ENCODE assay signal across 14 cellular contexts in the genomic region with DNA sequence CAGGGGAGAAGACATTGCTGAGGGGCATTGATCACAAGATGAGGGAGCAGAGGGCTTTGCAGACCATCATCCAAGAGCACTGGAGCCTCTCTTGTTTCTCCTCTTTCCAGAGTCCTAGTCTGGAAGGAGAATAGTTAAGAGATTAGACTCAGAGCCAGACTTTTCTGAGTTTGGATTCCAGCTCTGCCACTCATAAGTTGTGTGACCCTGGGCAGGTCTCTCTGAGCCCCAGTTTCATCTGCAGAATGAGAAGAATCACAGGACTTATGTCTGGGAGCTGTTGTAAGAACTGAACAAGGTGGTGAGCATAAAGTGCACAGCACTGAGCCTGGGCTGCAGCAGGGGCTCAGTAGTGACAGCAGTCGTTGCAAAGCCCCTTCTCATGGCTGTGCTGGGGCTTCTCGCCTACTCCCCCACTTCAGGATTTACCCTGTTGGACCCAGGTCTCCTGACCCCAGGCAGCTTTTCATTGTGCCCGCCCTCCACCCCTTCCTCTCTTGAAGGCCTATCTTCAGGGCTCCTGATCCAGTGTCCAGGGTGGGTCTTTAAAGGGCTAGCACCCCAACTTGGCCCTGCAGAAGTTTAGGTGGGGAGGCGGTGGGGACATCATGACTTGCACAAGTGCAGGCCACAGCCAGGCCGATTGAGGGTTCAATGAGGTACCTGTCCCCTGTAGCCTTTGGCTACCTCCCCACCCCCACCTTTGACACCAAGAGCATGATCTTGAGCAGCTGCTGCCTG. TPM values are rescaled to one million over a fixed set of nuclear protein-coding genes. Genes with fewer than 3 reads are reported as not detected.
DNase-seq lines count a peak whose midpoint lies in the region; ATAC-seq and TF ChIP-seq lines count a peak whose summit lies in the region.
"Had no signal": no experiment of that assay in that cellular context is flagged by ENCODE, and none has a peak within 500 bp of the region (broad histone marks: within the 10 kb centered on the region; RNA-seq: fewer than 3 reads in every experiment).

No MANE protein-coding gene starts in this region.

- no peak overlapping the region for H3K27ac ChIP-seq in BLaER1 treated with 17β-estradiol and CSF1 and Interleukin-3, amounts not matched to agents 10 nM and 100 nM
- H3K27ac ChIP-seq in ascending aorta (peak overlapping the region; percentile 95 to 96), right cardiac atrium (ENCODE audit: low read length) (peak overlapping the region; percentile 93), sigmoid colon (peak overlapping the region; percentile 72 to 86 (median 80))

- no peak for TF ChIP-seq CTCF in ascending aorta (IDR thresholded peaks at IDR 0.05)
- TF ChIP-seq CTCF in sigmoid colon (IDR thresholded peaks at IDR 0.05): no peak
- no peak for TF ChIP-seq CTCF in GM13977 (IDR thresholded peaks at IDR 0.05; ENCODE audit: extremely low read depth, insufficient read depth, missing control alignments)

- H3K36me3 ChIP-seq in BLaER1 treated with 17β-estradiol and CSF1 and Interleukin-3, amounts not matched to agents 10 nM and 100 nM: peaks cover 0 to 6% (median 0%) of the 10 kb centered on the region in 11 experiments; a peak in 2 of 22 replicates
- no peaks in the 10 kb centered on the region for H3K36me3 ChIP-seq in ascending aorta
- H3K36me3 ChIP-seq in sigmoid colon: no peaks in the 10 kb centered on the region

- peaks cover 0 to 11% (median 0%) of the 10 kb centered on the region in 11 experiments; a peak in 3 of 22 replicates for H4K20me1 ChIP-seq in BLaER1 treated with 17β-estradiol and CSF1 and Interleukin-3, amounts not matched to agents 10 nM and 100 nM

- H3K9me3 Mint-ChIP-seq in activated CD4-positive, alpha-beta T cell treated with anti-CD3 and anti-CD28 coated beads, Interleukin-2, amount 10 ng/mL, durations not matched to agents 24 days and 14 days: no peaks in the 10 kb centered on the region
- H3K9me3 Mint-ChIP-seq: stimulated activated memory B cell treated with anti-CD40 and anti-IgM and Interleukin-4, amounts not matched to agents 10 μg/mL and 1 μg/mL and 100 μg/mL, for 72 hours; T-helper 1 cell treated with Interleukin-12 subunit alpha and Interleukin-12 subunit beta and Interleukin-4 antibody, amounts not matched to agents 30 μg/mL and 1 μg/mL, for 36 hours had no signal

- H3K9me3 ChIP-seq in BLaER1 treated with 17β-estradiol and CSF1 and Interleukin-3, amounts not matched to agents 10 nM and 100 nM (replicated peaks in 1 of 11): no peaks in the 10 kb centered on the region
- H3K9me3 ChIP-seq in ascending aorta (no peaks in the 10 kb centered on the region), right cardiac atrium (ENCODE audit: control insufficient read depth, low read length) (no peaks in the 10 kb centered on the region), sigmoid colon (no peaks in the 10 kb centered on the region)

- no peaks in the 10 kb centered on the region for H3K27me3 ChIP-seq in BLaER1 treated with 17β-estradiol and CSF1 and Interleukin-3, amounts not matched to agents 10 nM and 100 nM
- H3K27me3 ChIP-seq in ascending aorta: no peaks in the 10 kb centered on the region
- H3K27me3 ChIP-seq in right cardiac atrium (ENCODE audit: control insufficient read depth, insufficient read depth): no peaks in the 10 kb centered on the region
- H3K27me3 ChIP-seq in sigmoid colon: no peaks in the 10 kb centered on the region

- H3K4me3 ChIP-seq in BLaER1 treated with 17β-estradiol and CSF1 and Interleukin-3, amounts not matched to agents 10 nM and 100 nM: no peak overlapping the region
- H3K4me3 ChIP-seq in ascending aorta (peak overlapping the region; percentile 42 to 48), right cardiac atrium (ENCODE audit: low read length) (peak overlapping the region; percentile 54), sigmoid colon (no peak overlapping the region)

- in situ Hi-C loops in GM13977 (cut with MboI; ENCODE audit: low pct_unique_long_range_greater_than_20kb, low sequenced_read_pairs, unreplicated experiment): loop anchor here (10.0 kb wide), 1 partner anchor 77 kb away; no protein-coding TSS in a partner anchor

- peak overlapping the region in 9 of 11 experiments; percentile 68 to 94 (median 80); a peak in 5 of 22 replicates for H3K4me2 ChIP-seq in BLaER1 treated with 17β-estradiol and CSF1 and Interleukin-3, amounts not matched to agents 10 nM and 100 nM

- H3K4me3 Mint-ChIP-seq in activated CD4-positive, alpha-beta T cell treated with anti-CD3 and anti-CD28 coated beads, Interleukin-2, amount 10 ng/mL, durations not matched to agents 24 days and 14 days: no peak overlapping the region
- H3K4me3 Mint-ChIP-seq: stimulated activated memory B cell treated with anti-CD40 and anti-IgM and Interleukin-4, amounts not matched to agents 10 μg/mL and 1 μg/mL and 100 μg/mL, for 72 hours; T-helper 1 cell treated with Interleukin-12 subunit alpha and Interleukin-12 subunit beta and Interleukin-4 antibody, amounts not matched to agents 30 μg/mL and 1 μg/mL, for 36 hours had no signal

- H3K27me3 Mint-ChIP-seq in activated CD4-positive, alpha-beta T cell treated with anti-CD3 and anti-CD28 coated beads, Interleukin-2, amount 10 ng/mL, durations not matched to agents 24 days and 14 days: peaks cover 16% of the 10 kb centered on the region
- H3K27me3 Mint-ChIP-seq: stimulated activated memory B cell treated with anti-CD40 and anti-IgM and Interleukin-4, amounts not matched to agents 10 μg/mL and 1 μg/mL and 100 μg/mL, for 72 hours had no signal

- H3K9ac ChIP-seq in BLaER1 treated with 17β-estradiol and CSF1 and Interleukin-3, amounts not matched to agents 10 nM and 100 nM: no peak overlapping the region; a peak in 1 of 22 replicates

- H3K36me3 Mint-ChIP-seq in activated CD4-positive, alpha-beta T cell treated with anti-CD3 and anti-CD28 coated beads, Interleukin-2, amount 10 ng/mL, durations not matched to agents 24 days and 14 days (ENCODE audit: low read depth): no peaks in the 10 kb centered on the region

- TF ChIP-seq POLR2A in sigmoid colon (IDR thresholded peaks at IDR 0.05): no peak

- no peak for TF ChIP-seq EP300 in sigmoid colon (IDR thresholded peaks at IDR 0.05)

- DNase-seq in ascending aorta (ENCODE audit: low spot score in 2 of 2) (no peak), right cardiac atrium (no peak), sigmoid colon (no peak), GM13977 (ENCODE audit: low spot score) (no peak), HCEC 1CT (no peak)
- no peak for DNase-seq in activated CD4-positive, alpha-beta T cell treated with anti-CD3 and anti-CD28 coated beads, Interleukin-2, amount 10 ng/mL, durations not matched to agents 24 days and 14 days
- DNase-seq: activated CD8-positive, alpha-beta memory T cell treated with anti-CD3 and anti-CD28 coated beads, Interleukin-2, amount 50 U/mL, for 4 hours; cerebellar nuclear complex; KG1; NCI-H526 treated with DMSO at 0.1 percent for 48 hours had no signal

- no peaks in the 10 kb centered on the region for H3K4me1 Mint-ChIP-seq in activated CD4-positive, alpha-beta T cell treated with anti-CD3 and anti-CD28 coated beads, Interleukin-2, amount 10 ng/mL, durations not matched to agents 24 days and 14 days

- WGBS in right cardiac atrium: 38% methylated on average over 5 of the region's 5 CpGs
- 79 to 87% methylated on average over 5 of the region's 5 CpGs for WGBS in sigmoid colon, 2 donors

- ATAC-seq in right cardiac atrium (no peak), GM19395 (IDR thresholded peaks at IDR 0.05; ENCODE audit: unreplicated experiment) (no peak)
- ATAC-seq: stimulated activated memory B cell treated with anti-CD40 and anti-IgM and Interleukin-4, amounts not matched to agents 10 μg/mL and 1 μg/mL and 100 μg/mL, for 72 hours had no signal

- peaks cover 23 to 79% (median 61%) of the 10 kb centered on the region in 10 experiments for H3K4me1 ChIP-seq in BLaER1 treated with 17β-estradiol and CSF1 and Interleukin-3, amounts not matched to agents 10 nM and 100 nM
- peaks cover 58 to 87% of the 10 kb centered on the region in 2 donors for H3K4me1 ChIP-seq in ascending aorta
- peaks cover 38% of the 10 kb centered on the region for H3K4me1 ChIP-seq in right cardiac atrium (ENCODE audit: control insufficient read depth, insufficient read depth, low read length)
- peaks cover 0 to 85% (median 76%) of the 10 kb centered on the region in 4 donors for H3K4me1 ChIP-seq in sigmoid colon

- no peak overlapping the region for H3K27ac Mint-ChIP-seq in activated CD4-positive, alpha-beta T cell treated with anti-CD3 and anti-CD28 coated beads, Interleukin-2, amount 10 ng/mL, durations not matched to agents 24 days and 14 days
- H3K27ac Mint-ChIP-seq: stimulated activated memory B cell treated with anti-CD40 and anti-IgM and Interleukin-4, amounts not matched to agents 10 μg/mL and 1 μg/mL and 100 μg/mL, for 72 hours; T-helper 1 cell treated with Interleukin-12 subunit alpha and Interleukin-12 subunit beta and Interleukin-4 antibody, amounts not matched to agents 30 μg/mL and 1 μg/mL, for 36 hours had no signal

- intact Hi-C loops in ascending aorta (cut with DNase I) (loop anchor here (5.0 kb wide), 1 partner anchor 40 kb away; no protein-coding TSS in a partner anchor), right cardiac atrium (cut with DNase I) (no loop called here), sigmoid colon (cut with DNase I) (loop anchor here (2.0 kb wide), 1 partner anchor 17 kb away; no protein-coding TSS in a partner anchor)
- intact Hi-C loops in activated CD4-positive, alpha-beta T cell treated with anti-CD3 and anti-CD28 coated beads, Interleukin-2, amount 10 ng/mL, durations not matched to agents 24 days and 14 days (cut with micrococcal nuclease): no loop called here

RNA-seq across cellular contexts. Expression of gene SYNPO, which starts 1.5 kb away (rescaled TPM):
- total RNA-seq in ascending aorta (128 TPM), right cardiac atrium (100 to 1,000 TPM; 552 to 675 (median 584) TPM), sigmoid colon (10 to 100 TPM in 2 of 4 donors, 1 to 10 TPM in 2; 7.1 to 23.5 (median 11.1) TPM)
- polyA plus RNA-seq in right cardiac atrium (625 TPM), sigmoid colon (10 to 100 TPM; 18.6 to 30.1 (median 28.9) TPM)
- total RNA-seq in activated CD4-positive, alpha-beta T cell treated with anti-CD3 and anti-CD28 coated beads, Interleukin-2, amount 10 ng/mL, durations not matched to agents 24 days and 14 days: not detected in 2 replicates

RNA-seq across cellular contexts. Expression of gene MYOZ3, which starts 19.1 kb away (rescaled TPM):
- total RNA-seq in ascending aorta (1.1 TPM), right cardiac atrium (1 to 10 TPM; 4.0 to 9.3 (median 5.2) TPM), sigmoid colon (under 1 TPM in 2 of 4 donors, not detected in 2; 0.33 to 0.55 TPM)
- polyA plus RNA-seq in right cardiac atrium (3.3 TPM), sigmoid colon (under 1 TPM; 0.16 to 0.92 (median 0.60) TPM)
- total RNA-seq in activated CD4-positive, alpha-beta T cell treated with anti-CD3 and anti-CD28 coated beads, Interleukin-2, amount 10 ng/mL, durations not matched to agents 24 days and 14 days: 0.07 and 0.28 TPM in 2 replicates

RNA-seq across cellular contexts. Expression of gene RBM22, which starts 58.9 kb away (rescaled TPM):
- 45.3 TPM for total RNA-seq in ascending aorta
- total RNA-seq in right cardiac atrium: 10 to 100 TPM; 25.1 to 30.8 (median 26.4) TPM
- polyA plus RNA-seq in right cardiac atrium: 19.3 TPM
- 10 to 100 TPM; 30.0 to 34.1 (median 31.8) TPM for total RNA-seq in sigmoid colon
- 10 to 100 TPM; 24.6 to 27.8 (median 25.9) TPM for polyA plus RNA-seq in sigmoid colon
- total RNA-seq in activated CD4-positive, alpha-beta T cell treated with anti-CD3 and anti-CD28 coated beads, Interleukin-2, amount 10 ng/mL, durations not matched to agents 24 days and 14 days: 69.6 and 78.4 TPM in 2 replicates

Comparison
In these comparisons a context has a peak if more than half of its experiments do, and no peak if none do; other contexts are left out.
1. H3K27ac ChIP-seq: peak in ascending aorta (2 of 2), right cardiac atrium (single experiment) and sigmoid colon (4 of 4); none in BLaER1 treated with 17β-estradiol and CSF1 and Interleukin-3, amounts not matched to agents 10 nM and 100 nM (0 of 11).
2. H3K4me3 ChIP-seq: peak in ascending aorta (2 of 2) and right cardiac atrium (single experiment); none in BLaER1 treated with 17β-estradiol and CSF1 and Interleukin-3, amounts not matched to agents 10 nM and 100 nM (0 of 10) and sigmoid colon (0 of 4).
3. intact Hi-C loops: an anchor here in ascending aorta (5.0 kb wide) and sigmoid colon (2.0 kb wide); none called in right cardiac atrium and activated CD4-positive, alpha-beta T cell treated with anti-CD3 and anti-CD28 coated beads, Interleukin-2, amount 10 ng/mL, durations not matched to agents 24 days and 14 days.